ENCODE assay signal across 1 cellular context in the genomic region with DNA sequence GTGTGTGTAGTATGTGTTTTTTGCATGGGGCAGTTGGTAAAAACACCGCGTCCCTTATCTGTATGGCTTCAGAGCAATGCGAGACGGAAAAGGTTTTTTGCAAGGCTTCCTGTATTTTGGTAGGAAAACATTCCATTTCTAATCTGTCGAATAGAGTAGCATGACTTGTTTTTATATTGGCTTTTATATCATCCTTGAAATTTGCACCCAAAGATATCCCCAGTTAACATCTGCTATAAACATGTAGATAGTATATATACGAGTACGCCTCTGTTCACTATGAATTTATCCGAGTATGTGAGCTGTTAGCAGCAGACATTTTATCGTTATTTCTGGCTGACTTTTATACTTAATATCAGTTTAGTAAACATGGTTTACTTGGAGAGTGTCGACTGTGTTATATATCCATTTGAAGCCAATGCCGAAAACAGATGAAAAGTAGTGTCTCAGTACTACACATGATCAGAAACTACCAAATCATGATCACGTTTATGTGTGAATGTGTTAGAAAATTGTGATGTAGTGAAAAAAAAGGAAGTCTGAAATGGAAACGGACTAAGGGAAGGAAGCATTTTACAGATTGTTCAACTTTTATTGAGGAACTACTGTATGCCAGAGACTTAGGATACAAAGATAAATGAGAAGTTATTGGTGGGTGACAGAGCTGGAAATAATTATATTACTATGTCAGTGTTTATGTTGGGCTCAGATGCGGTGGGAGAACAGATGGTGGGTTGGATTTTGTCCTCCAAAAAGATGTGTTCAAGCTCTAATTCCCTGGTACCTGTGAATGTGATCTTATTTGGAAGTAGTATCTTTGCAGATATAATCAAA.
A peak's percentile ranks its signal among the peaks of the same experiment; 100 is the strongest.
TF ChIP-seq lines count a peak whose summit lies in the region.

No MANE protein-coding gene starts in this region.

TF ChIP-seq in GM12878, 131 proteins besides CTCF, POLR2A, EP300 and RAD21 (continued from another document):
- peak; percentile 29; the same call in 1 of the 2 replicates for TF ChIP-seq SPI1 (IDR thresholded peaks at IDR 0.05; ENCODE audit: borderline replicate concordance, insufficient read depth, low read depth, low read length)
- no peak for TF ChIP-seq WRNIP1 (IDR thresholded peaks at IDR 0.05; ENCODE audit: borderline replicate concordance, low read depth, low read length)
